21 cellular contexts compared by ENCODE assay signal in the genomic region with DNA sequence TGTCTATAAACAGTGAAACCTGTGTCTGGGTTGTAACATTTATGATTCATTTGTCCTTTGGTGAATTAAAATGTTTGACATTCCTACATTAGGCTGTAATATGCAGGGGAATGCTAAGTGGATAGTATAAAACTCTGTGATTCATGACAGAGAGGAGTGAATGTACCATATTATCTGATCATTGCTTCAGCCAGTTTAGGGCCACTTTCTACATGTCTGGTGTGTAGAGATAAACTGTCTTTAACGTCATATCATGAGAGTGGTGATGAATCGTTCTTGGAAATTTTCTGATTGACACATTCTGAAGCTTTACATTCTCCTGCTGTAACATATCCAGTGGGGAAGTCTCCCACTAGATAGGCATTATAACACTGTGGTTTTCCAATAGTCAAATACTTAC.
DNase-seq lines count a peak whose midpoint lies in the region; ATAC-seq, FAIRE-seq and TF ChIP-seq lines count a peak whose summit lies in the region.
"Had no signal": no experiment of that assay in that cellular context is flagged by ENCODE, and none has a peak within 500 bp of the region (broad histone marks: within the 10 kb centered on the region; RNA-seq: fewer than 3 reads in every experiment).

No MANE protein-coding gene starts in this region.

- H3K36me3 ChIP-seq in left lung, result no peaks in the 10 kb centered on the region
- H3K36me3 ChIP-seq: heart right ventricle, tibial nerve had no signal

- peak; percentile 71 for FAIRE-seq in D721Med (lab: Jason Lieb, UNC)
- FAIRE-seq: A549, HepG2, islet of Langerhans had no signal

- H3K4me1 ChIP-seq in left lung, result no peaks in the 10 kb centered on the region
- H3K4me1 ChIP-seq: A549, heart right ventricle, tibial nerve had no signal

- DNase-seq in D721Med (ENCODE audit: insufficient read length, low spot score), result no peak
- peak; percentile 95 for DNase-seq in OCI-M1 (lab: John Stamatoyannopoulos, UW)
- DNase-seq in astrocyte of the hippocampus (ENCODE audit: low read depth, low spot score), result peak; percentile 22
- no peak for DNase-seq in left lung
- DNase-seq in posterior vena cava (ENCODE audit: low spot score), result no peak
- DNase-seq in stimulated activated CD4-positive, alpha-beta T cell treated with anti-CD3 and anti-CD28 coated beads, Interleukin-4, amount 100 ng/mL, for 4 hours, result no peak
- no peak for DNase-seq in NCI-H345 treated with DMSO at 0.1 percent for 48 hours (lab: John Stamatoyannopoulos, UW; ENCODE audit: unreplicated experiment)
- DNase-seq in Ammon's horn (ENCODE audit: low spot score), result no peak
- DNase-seq: activated CD4-positive, CD25-positive, alpha-beta regulatory T cell treated with anti-CD3 and anti-CD28 coated beads, Interleukin-2, amount 50 U/mL, for 72 hours; activated naive CD8-positive, alpha-beta T cell treated with anti-CD3 and anti-CD28 coated beads, Interleukin-2, amount 10 ng/mL, durations not matched to agents 7 days and 5 days; C1 segment of cervical spinal cord; caudate nucleus; heart right ventricle; NCI-H1694 treated with DMSO at 0.1 percent for 48 hours; NCI-H510A had no signal

- intact Hi-C loops in left lung (cut with DNase I), result no loop called here
- intact Hi-C loops in posterior vena cava (cut with DNase I), result no loop called here

- H3K9me3 ChIP-seq in left lung, result peaks cover 0 to 7% of the 10 kb centered on the region in 2 donors
- H3K9me3 ChIP-seq: A549, tibial nerve had no signal

- TF ChIP-seq CTCF in D721Med (IDR thresholded peaks at IDR 0.05; ENCODE audit: insufficient read depth, missing control alignments) (no peak), left lung (IDR thresholded peaks at IDR 0.05) (no peak)

- H3K27ac ChIP-seq in left lung, result no peak overlapping the region
- H3K27ac ChIP-seq: A549, heart right ventricle, tibial nerve had no signal

- H3K4me3 ChIP-seq in left lung, result no peak overlapping the region
- H3K4me3 ChIP-seq: A549, heart right ventricle, tibial nerve had no signal

- peak; percentile 27 for ATAC-seq in left lung
- ATAC-seq: A549; heart right ventricle; HepG2; natural killer cell treated with Interleukin-12 subunit alpha and Interleukin-12 subunit beta and Interleukin-15 and Interleukin-18, amount 100 ng/mL, for 72 hours; stimulated activated memory B cell treated with anti-CD40 and anti-IgM and Interleukin-4, amounts not matched to agents 10 μg/mL and 1 μg/mL and 100 μg/mL, for 72 hours had no signal

- no peaks in the 10 kb centered on the region for H3K27me3 ChIP-seq in left lung
- H3K27me3 ChIP-seq: heart right ventricle, tibial nerve had no signal

Comparison
In these comparisons a context has a peak if more than half of its experiments do, and no peak if none do; other contexts are left out.
1. DNase-seq: peak in OCI-M1 (single experiment) and astrocyte of the hippocampus (single experiment); none in D721Med (single experiment), left lung (0 of 2), posterior vena cava (single experiment), stimulated activated CD4-positive, alpha-beta T cell treated with anti-CD3 and anti-CD28 coated beads, Interleukin-4, amount 100 ng/mL, for 4 hours (0 of 2), NCI-H345 treated with DMSO at 0.1 percent for 48 hours (single experiment) and Ammon's horn (single experiment).